Comparison of ENCODE assay signal across 1 cellular context in the genomic region with DNA sequence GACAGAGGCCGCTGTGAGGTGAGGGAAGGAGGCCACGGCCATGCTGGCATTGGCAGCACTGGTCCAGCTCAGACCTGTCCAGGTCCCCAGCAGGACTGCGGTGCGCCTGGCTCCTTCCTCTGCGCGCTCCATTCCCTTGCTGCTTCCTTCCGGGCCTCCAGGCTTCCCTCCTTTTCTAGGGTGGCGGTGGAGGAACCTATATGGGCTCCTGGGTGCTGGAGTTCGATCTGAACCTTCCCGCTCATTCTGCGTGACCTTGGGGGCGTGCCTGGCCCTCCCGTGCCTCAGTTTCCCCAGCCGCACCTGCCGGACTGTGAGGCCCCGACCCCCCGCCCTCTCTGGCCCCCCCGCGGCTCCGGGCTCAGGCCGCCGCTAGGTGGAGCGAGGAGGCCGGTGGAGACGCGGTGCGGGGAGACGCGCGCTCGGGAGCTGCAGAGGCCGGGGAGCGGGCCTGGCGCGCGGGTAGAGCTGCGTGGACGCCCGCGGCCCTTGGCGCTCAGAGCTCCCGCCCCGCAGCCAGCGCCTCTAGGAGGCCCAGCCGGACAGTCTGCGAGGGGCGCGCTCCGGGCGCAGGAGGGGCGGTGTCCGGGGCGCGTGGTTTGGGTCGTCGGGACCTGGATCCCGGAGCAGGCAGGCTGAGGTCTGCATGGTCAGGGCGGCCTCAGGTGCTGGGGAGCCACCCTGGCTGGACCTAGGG.
TF ChIP-seq lines count a peak whose summit lies in the region.

No MANE protein-coding gene starts in this region.

TF ChIP-seq in K562, 482 proteins besides CTCF, POLR2A, EP300 and RAD21 (continued from another document and continues in another):
- TF ChIP-seq PTTG1 (tag; IDR thresholded peaks at IDR 0.05; ENCODE audit: low read depth) (no peak), ZNF75A (CRISPR knock-in tag; IDR thresholded peaks at IDR 0.05) (no peak), ZNF184 (CRISPR knock-in tag; IDR thresholded peaks at IDR 0.05) (no peak), ZNF696 (CRISPR knock-in tag; conservative IDR thresholded peaks at IDR 0.05) (no peak), CCAR2 (IDR thresholded peaks at IDR 0.05; ENCODE audit: low read depth, low read length) (no peak), POLR2AphosphoS5 (IDR thresholded peaks at IDR 0.05; ENCODE audit: control insufficient read depth, insufficient read depth, low read depth, low read length) (no peak), SLC30A9 (CRISPR knock-in tag; IDR thresholded peaks at IDR 0.05) (no peak), ZFPM2 (CRISPR knock-in tag; IDR thresholded peaks at IDR 0.05) (no peak), CREB1 (IDR thresholded peaks at IDR 0.05) (no peak), CREB1 (CRISPR knock-in tag; IDR thresholded peaks at IDR 0.05) (peak; percentile 43; the same call in 1 of the 2 replicates), FIP1L1 (IDR thresholded peaks at IDR 0.05; ENCODE audit: low read depth, low read length, poor library complexity, severe bottlenecking) (peak; percentile 51), ZNF699 (CRISPR knock-in tag; IDR thresholded peaks at IDR 0.05; ENCODE audit: insufficient replicate concordance) (no peak), NCOA4 (IDR thresholded peaks at IDR 0.05; ENCODE audit: partially characterized antibody) (no peak), NR4A1 (CRISPR knock-in tag; IDR thresholded peaks at IDR 0.05) (no peak), NR4A1 (tag; IDR thresholded peaks at IDR 0.05) (no peak), ELF1 (tag; IDR thresholded peaks at IDR 0.05) (no peak), CBFA2T3 (IDR thresholded peaks at IDR 0.05) (no peak), HOXB6 (CRISPR knock-in tag; IDR thresholded peaks at IDR 0.05; ENCODE audit: borderline replicate concordance) (no peak), ZNF217 (CRISPR knock-in tag; IDR thresholded peaks at IDR 0.05) (no peak), ZKSCAN1 (IDR thresholded peaks at IDR 0.05; ENCODE audit: low read depth, low read length) (no peak), ZBTB1 (CRISPR knock-in tag; IDR thresholded peaks at IDR 0.05; ENCODE audit: borderline replicate concordance, low read depth) (peak; percentile 81; the same call in 1 of the 2 replicates), PHF20 (IDR thresholded peaks at IDR 0.05; ENCODE audit: partially characterized antibody) (no peak), CAMTA2 (CRISPR knock-in tag; conservative IDR thresholded peaks at IDR 0.05) (0 out of 2 replicates have a peak, but pooled peaks have one; percentile 51), SREBF1 (IDR thresholded peaks at IDR 0.05; ENCODE audit: borderline replicate concordance, low read depth, low read length) (no peak), HNRNPLL (IDR thresholded peaks at IDR 0.05; ENCODE audit: low read depth, low read length, poor library complexity, severe bottlenecking) (no peak), GABPA (tag; conservative IDR thresholded peaks at IDR 0.05; ENCODE audit: low read depth) (no peak), FUS (optimal IDR thresholded peaks at IDR 0.05; ENCODE audit: low read depth, low read length) (no peak), NUFIP1 (IDR thresholded peaks at IDR 0.05; ENCODE audit: partially characterized antibody) (no peak), ZNF830 (CRISPR knock-in tag; IDR thresholded peaks at IDR 0.05) (no peak), BCOR (IDR thresholded peaks at IDR 0.05) (peak; percentile 93), PML (IDR thresholded peaks at IDR 0.05; ENCODE audit: low read length) (no peak), RB1 (IDR thresholded peaks at IDR 0.05; ENCODE audit: low read depth) (peak; percentile 95)
- TF ChIP-seq, protein P1, sequence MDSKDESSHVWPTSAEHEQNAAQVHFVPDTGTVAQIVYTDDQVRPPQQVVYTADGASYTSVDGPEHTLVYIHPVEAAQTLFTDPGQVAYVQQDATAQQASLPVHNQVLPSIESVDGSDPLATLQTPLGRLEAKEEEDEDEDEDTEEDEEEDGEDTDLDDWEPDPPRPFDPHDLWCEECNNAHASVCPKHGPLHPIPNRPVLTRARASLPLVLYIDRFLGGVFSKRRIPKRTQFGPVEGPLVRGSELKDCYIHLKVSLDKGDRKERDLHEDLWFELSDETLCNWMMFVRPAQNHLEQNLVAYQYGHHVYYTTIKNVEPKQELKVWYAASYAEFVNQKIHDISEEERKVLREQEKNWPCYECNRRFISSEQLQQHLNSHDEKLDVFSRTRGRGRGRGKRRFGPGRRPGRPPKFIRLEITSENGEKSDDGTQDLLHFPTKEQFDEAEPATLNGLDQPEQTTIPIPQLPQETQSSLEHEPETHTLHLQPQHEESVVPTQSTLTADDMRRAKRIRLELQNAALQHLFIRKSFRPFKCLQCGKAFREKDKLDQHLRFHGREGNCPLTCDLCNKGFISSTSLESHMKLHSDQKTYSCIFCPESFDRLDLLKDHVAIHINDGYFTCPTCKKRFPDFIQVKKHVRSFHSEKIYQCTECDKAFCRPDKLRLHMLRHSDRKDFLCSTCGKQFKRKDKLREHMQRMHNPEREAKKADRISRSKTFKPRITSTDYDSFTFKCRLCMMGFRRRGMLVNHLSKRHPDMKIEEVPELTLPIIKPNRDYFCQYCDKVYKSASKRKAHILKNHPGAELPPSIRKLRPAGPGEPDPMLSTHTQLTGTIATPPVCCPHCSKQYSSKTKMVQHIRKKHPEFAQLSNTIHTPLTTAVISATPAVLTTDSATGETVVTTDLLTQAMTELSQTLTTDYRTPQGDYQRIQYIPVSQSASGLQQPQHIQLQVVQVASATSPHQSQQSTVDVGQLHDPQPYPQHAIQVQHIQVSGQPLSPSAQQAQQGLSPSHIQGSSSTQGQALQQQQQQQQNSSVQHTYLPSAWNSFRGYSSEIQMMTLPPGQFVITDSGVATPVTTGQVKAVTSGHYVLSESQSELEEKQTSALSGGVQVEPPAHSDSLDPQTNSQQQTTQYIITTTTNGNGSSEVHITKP (IDR thresholded peaks at IDR 0.05; ENCODE audit: partially characterized antibody), result no peak
- TF ChIP-seq, protein P2, sequence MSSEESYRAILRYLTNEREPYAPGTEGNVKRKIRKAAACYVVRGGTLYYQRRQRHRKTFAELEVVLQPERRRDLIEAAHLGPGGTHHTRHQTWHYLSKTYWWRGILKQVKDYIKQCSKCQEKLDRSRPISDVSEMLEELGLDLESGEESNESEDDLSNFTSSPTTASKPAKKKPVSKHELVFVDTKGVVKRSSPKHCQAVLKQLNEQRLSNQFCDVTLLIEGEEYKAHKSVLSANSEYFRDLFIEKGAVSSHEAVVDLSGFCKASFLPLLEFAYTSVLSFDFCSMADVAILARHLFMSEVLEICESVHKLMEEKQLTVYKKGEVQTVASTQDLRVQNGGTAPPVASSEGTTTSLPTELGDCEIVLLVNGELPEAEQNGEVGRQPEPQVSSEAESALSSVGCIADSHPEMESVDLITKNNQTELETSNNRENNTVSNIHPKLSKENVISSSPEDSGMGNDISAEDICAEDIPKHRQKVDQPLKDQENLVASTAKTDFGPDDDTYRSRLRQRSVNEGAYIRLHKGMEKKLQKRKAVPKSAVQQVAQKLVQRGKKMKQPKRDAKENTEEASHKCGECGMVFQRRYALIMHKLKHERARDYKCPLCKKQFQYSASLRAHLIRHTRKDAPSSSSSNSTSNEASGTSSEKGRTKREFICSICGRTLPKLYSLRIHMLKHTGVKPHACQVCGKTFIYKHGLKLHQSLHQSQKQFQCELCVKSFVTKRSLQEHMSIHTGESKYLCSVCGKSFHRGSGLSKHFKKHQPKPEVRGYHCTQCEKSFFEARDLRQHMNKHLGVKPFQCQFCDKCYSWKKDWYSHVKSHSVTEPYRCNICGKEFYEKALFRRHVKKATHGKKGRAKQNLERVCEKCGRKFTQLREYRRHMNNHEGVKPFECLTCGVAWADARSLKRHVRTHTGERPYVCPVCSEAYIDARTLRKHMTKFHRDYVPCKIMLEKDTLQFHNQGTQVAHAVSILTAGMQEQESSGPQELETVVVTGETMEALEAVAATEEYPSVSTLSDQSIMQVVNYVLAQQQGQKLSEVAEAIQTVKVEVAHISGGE (CRISPR knock-in tag; IDR thresholded peaks at IDR 0.05), result peak in 1 of 3 experiments; percentile 73; a peak in 2 of 6 replicates
- TF ChIP-seq, protein P3, sequence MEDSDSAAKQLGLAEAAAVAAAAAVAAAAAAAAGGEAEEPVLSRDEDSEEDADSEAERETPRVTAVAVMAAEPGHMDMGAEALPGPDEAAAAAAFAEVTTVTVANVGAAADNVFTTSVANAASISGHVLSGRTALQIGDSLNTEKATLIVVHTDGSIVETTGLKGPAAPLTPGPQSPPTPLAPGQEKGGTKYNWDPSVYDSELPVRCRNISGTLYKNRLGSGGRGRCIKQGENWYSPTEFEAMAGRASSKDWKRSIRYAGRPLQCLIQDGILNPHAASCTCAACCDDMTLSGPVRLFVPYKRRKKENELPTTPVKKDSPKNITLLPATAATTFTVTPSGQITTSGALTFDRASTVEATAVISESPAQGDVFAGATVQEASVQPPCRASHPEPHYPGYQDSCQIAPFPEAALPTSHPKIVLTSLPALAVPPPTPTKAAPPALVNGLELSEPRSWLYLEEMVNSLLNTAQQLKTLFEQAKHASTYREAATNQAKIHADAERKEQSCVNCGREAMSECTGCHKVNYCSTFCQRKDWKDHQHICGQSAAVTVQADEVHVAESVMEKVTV (CRISPR knock-in tag; IDR thresholded peaks at IDR 0.05), result 0 out of 2 replicates have a peak, but pooled peaks have one; percentile 39
- TF ChIP-seq, protein P4, sequence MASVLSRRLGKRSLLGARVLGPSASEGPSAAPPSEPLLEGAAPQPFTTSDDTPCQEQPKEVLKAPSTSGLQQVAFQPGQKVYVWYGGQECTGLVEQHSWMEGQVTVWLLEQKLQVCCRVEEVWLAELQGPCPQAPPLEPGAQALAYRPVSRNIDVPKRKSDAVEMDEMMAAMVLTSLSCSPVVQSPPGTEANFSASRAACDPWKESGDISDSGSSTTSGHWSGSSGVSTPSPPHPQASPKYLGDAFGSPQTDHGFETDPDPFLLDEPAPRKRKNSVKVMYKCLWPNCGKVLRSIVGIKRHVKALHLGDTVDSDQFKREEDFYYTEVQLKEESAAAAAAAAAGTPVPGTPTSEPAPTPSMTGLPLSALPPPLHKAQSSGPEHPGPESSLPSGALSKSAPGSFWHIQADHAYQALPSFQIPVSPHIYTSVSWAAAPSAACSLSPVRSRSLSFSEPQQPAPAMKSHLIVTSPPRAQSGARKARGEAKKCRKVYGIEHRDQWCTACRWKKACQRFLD (CRISPR knock-in tag; IDR thresholded peaks at IDR 0.05), result peak; percentile 45; the same call in 1 of the 2 replicates
- TF ChIP-seq, protein P5, sequence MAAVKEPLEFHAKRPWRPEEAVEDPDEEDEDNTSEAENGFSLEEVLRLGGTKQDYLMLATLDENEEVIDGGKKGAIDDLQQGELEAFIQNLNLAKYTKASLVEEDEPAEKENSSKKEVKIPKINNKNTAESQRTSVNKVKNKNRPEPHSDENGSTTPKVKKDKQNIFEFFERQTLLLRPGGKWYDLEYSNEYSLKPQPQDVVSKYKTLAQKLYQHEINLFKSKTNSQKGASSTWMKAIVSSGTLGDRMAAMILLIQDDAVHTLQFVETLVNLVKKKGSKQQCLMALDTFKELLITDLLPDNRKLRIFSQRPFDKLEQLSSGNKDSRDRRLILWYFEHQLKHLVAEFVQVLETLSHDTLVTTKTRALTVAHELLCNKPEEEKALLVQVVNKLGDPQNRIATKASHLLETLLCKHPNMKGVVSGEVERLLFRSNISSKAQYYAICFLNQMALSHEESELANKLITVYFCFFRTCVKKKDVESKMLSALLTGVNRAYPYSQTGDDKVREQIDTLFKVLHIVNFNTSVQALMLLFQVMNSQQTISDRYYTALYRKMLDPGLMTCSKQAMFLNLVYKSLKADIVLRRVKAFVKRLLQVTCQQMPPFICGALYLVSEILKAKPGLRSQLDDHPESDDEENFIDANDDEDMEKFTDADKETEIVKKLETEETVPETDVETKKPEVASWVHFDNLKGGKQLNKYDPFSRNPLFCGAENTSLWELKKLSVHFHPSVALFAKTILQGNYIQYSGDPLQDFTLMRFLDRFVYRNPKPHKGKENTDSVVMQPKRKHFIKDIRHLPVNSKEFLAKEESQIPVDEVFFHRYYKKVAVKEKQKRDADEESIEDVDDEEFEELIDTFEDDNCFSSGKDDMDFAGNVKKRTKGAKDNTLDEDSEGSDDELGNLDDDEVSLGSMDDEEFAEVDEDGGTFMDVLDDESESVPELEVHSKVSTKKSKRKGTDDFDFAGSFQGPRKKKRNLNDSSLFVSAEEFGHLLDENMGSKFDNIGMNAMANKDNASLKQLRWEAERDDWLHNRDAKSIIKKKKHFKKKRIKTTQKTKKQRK (IDR thresholded peaks at IDR 0.05; ENCODE audit: borderline replicate concordance, low read depth, low read length), result no peak
- TF ChIP-seq, protein P6, sequence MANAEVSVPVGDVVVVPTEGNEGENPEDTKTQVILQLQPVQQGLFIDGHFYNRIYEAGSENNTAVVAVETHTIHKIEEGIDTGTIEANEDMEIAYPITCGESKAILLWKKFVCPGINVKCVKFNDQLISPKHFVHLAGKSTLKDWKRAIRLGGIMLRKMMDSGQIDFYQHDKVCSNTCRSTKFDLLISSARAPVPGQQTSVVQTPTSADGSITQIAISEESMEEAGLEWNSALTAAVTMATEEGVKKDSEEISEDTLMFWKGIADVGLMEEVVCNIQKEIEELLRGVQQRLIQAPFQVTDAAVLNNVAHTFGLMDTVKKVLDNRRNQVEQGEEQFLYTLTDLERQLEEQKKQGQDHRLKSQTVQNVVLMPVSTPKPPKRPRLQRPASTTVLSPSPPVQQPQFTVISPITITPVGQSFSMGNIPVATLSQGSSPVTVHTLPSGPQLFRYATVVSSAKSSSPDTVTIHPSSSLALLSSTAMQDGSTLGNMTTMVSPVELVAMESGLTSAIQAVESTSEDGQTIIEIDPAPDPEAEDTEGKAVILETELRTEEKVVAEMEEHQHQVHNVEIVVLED (CRISPR knock-in tag; IDR thresholded peaks at IDR 0.05), result no peak
- TF ChIP-seq, protein P7, sequence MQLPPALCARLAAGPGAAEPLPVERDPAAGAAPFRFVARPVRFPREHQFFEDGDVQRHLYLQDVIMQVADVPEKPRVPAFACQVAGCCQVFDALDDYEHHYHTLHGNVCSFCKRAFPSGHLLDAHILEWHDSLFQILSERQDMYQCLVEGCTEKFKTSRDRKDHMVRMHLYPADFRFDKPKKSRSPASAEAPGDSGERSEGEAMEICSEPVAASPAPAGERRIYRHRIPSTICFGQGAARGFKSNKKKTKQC (CRISPR knock-in tag; IDR thresholded peaks at IDR 0.05), result peak; percentile 21; the same call in 1 of the 2 replicates
- TF ChIP-seq, protein P8, sequence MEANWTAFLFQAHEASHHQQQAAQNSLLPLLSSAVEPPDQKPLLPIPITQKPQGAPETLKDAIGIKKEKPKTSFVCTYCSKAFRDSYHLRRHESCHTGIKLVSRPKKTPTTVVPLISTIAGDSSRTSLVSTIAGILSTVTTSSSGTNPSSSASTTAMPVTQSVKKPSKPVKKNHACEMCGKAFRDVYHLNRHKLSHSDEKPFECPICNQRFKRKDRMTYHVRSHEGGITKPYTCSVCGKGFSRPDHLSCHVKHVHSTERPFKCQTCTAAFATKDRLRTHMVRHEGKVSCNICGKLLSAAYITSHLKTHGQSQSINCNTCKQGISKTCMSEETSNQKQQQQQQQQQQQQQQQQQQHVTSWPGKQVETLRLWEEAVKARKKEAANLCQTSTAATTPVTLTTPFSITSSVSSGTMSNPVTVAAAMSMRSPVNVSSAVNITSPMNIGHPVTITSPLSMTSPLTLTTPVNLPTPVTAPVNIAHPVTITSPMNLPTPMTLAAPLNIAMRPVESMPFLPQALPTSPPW (CRISPR knock-in tag; IDR thresholded peaks at IDR 0.05), result peak; percentile 100
- TF ChIP-seq, protein P9, sequence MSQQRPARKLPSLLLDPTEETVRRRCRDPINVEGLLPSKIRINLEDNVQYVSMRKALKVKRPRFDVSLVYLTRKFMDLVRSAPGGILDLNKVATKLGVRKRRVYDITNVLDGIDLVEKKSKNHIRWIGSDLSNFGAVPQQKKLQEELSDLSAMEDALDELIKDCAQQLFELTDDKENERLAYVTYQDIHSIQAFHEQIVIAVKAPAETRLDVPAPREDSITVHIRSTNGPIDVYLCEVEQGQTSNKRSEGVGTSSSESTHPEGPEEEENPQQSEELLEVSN (IDR thresholded peaks at IDR 0.05; ENCODE audit: borderline replicate concordance in 1 of 2, extremely low read depth in 1 of 2, insufficient read depth in 1 of 2, insufficient read length in 1 of 2, low read depth in 1 of 2, low read length in 1 of 2, poor library complexity in 1 of 2, severe bottlenecking in 1 of 2), result peak; percentile 39 to 61
